9 cellular contexts compared by ENCODE assay signal in the genomic region with DNA sequence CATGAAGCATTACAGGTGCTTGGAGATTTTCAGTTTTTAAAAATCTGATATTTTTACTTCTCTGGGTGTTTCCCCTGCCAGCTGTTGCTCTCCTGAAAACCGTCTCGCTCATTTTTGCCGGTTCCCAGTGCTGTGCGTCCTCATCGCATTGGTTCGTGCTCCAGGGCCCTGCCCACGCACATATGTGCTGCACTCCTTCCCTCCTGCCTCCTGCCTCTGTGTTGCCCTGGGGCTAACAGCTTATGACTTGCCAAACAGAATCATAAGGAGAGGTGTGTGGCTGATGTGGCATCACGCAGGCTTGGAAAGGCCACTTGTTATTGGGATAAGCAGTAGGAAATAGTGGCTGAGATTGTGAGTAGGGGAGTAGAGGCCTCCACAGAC. TPM values are rescaled to one million over a fixed set of nuclear protein-coding genes. Genes with fewer than 3 reads are reported as not detected.
DNase-seq lines count a peak whose midpoint lies in the region; TF ChIP-seq lines count a peak whose summit lies in the region.
"Had no signal": no experiment of that assay in that cellular context is flagged by ENCODE, and none has a peak within 500 bp of the region (broad histone marks: within the 10 kb centered on the region; RNA-seq: fewer than 3 reads in every experiment).

No MANE protein-coding gene starts in this region.

- TF ChIP-seq CTCF in Calu3 (IDR thresholded peaks at IDR 0.05; ENCODE audit: unreplicated experiment) (no peak), transverse colon (IDR thresholded peaks at IDR 0.05) (no peak)

- in situ Hi-C loops in transverse colon (cut with MboI; ENCODE audit: low pct_ligation_motif_present in 1 of 4, low pct_unique_long_range_greater_than_20kb in 1 of 4, low sequenced_read_pairs in 3 of 4): no loop called here

- H3K4me1 Mint-ChIP-seq in activated naive CD4-positive, alpha-beta T cell treated with anti-CD3 and anti-CD28 coated beads, Interleukin-2, amount 50 U/mL, for 24 hours: peaks cover 34% of the 10 kb centered on the region
- peaks cover 40% of the 10 kb centered on the region for H3K4me1 Mint-ChIP-seq in Calu3 (ENCODE audit: low read depth, unreplicated experiment)

- peak overlapping the region; percentile 2 for H3K27ac Mint-ChIP-seq in activated naive CD4-positive, alpha-beta T cell treated with anti-CD3 and anti-CD28 coated beads, Interleukin-2, amount 50 U/mL, for 24 hours
- H3K27ac Mint-ChIP-seq in Calu3 (ENCODE audit: unreplicated experiment): no peak overlapping the region

- no peak overlapping the region; the same call in 1 of the 2 replicates for H3K9ac ChIP-seq in iPS-20b (ENCODE audit: low read depth, low read length)

- 85 to 86% methylated on average over 8 of the region's 8 CpGs for WGBS in transverse colon (ENCODE audit: low coverage in 1 of 2), 2 donors

- H3K27me3 Mint-ChIP-seq in activated naive CD4-positive, alpha-beta T cell treated with anti-CD3 and anti-CD28 coated beads, Interleukin-2, amount 50 U/mL, for 24 hours: peaks cover 3% of the 10 kb centered on the region
- H3K27me3 Mint-ChIP-seq in Calu3 (ENCODE audit: unreplicated experiment): no peaks in the 10 kb centered on the region

- peak; percentile 63 for DNase-seq in stimulated activated CD4-positive, alpha-beta T cell treated with anti-CD3 and anti-CD28 coated beads, Interleukin-15, amount 100 ng/mL, for 24 hours
- no peak for DNase-seq in stimulated activated CD4-positive, alpha-beta T cell treated with anti-CD3 and anti-CD28 coated beads, Interleukin-4, amount 100 ng/mL, for 1 hour
- no peak for DNase-seq in amygdala (lab: John Stamatoyannopoulos, UW)
- no peak for DNase-seq in Calu3
- DNase-seq in DMS153 (lab: John Stamatoyannopoulos, UW): no peak
- DNase-seq in transverse colon: no peak
- DNase-seq: NCI-H446 treated with DMSO at 0.1 percent for 48 hours had no signal

- peaks cover 32% of the 10 kb centered on the region for H3K27me3 ChIP-seq in iPS-20b (ENCODE audit: insufficient read depth, low read length)
- peaks cover 22% of the 10 kb centered on the region for H3K27me3 ChIP-seq in transverse colon

- H3K27ac ChIP-seq in iPS-20b (ENCODE audit: low read length) (no peak overlapping the region), transverse colon (no peak overlapping the region)

- H3K4me3 Mint-ChIP-seq in activated naive CD4-positive, alpha-beta T cell treated with anti-CD3 and anti-CD28 coated beads, Interleukin-2, amount 50 U/mL, for 24 hours: peak overlapping the region; percentile 34
- no peak overlapping the region for H3K4me3 Mint-ChIP-seq in Calu3 (ENCODE audit: low read depth, unreplicated experiment)

- no peaks in the 10 kb centered on the region for H3K36me3 ChIP-seq in iPS-20b (ENCODE audit: insufficient read depth, low read depth, low read length)
- no peaks in the 10 kb centered on the region for H3K36me3 ChIP-seq in transverse colon

- CTCF ChIA-PET in Calu3 (lab: Charles Lee): interaction anchor here (0.5 to 1.0 kb wide), 2 partner anchors 11 to 1177 kb away, joined by 3 to 8 read pairs; a partner anchor contains a TSS

- no peaks in the 10 kb centered on the region for H3K9me3 Mint-ChIP-seq in activated naive CD4-positive, alpha-beta T cell treated with anti-CD3 and anti-CD28 coated beads, Interleukin-2, amount 50 U/mL, for 24 hours
- H3K9me3 Mint-ChIP-seq in Calu3 (ENCODE audit: low read depth, unreplicated experiment): peaks cover 2% of the 10 kb centered on the region

- H3K4me1 ChIP-seq in iPS-20b (ENCODE audit: insufficient read depth, low read length) (no peaks in the 10 kb centered on the region), transverse colon (peaks cover 0 to 8% (median 2%) of the 10 kb centered on the region in 4 donors)

- H3K4me3 ChIP-seq in iPS-20b (ENCODE audit: low read length): peak overlapping the region; percentile 62; the same call in 1 of the 2 replicates
- no peak overlapping the region for H3K4me3 ChIP-seq in transverse colon

- BruUV-seq in Calu3 (replicated peaks; lab: Mats Ljungman, UMichigan): no TSS peak

- H3K9me3 ChIP-seq in iPS-20b (ENCODE audit: insufficient read depth, low read depth, low read length): no peaks in the 10 kb centered on the region
- H3K9me3 ChIP-seq in transverse colon: no peaks in the 10 kb centered on the region

- no peak for TF ChIP-seq EP300 in transverse colon (IDR thresholded peaks at IDR 0.05; ENCODE audit: low read depth)

- no peaks in the 10 kb centered on the region for H3K36me3 Mint-ChIP-seq in activated naive CD4-positive, alpha-beta T cell treated with anti-CD3 and anti-CD28 coated beads, Interleukin-2, amount 50 U/mL, for 24 hours
- peaks cover 17% of the 10 kb centered on the region for H3K36me3 Mint-ChIP-seq in Calu3 (ENCODE audit: insufficient read depth, unreplicated experiment)

- no peak for TF ChIP-seq POLR2A in transverse colon (IDR thresholded peaks at IDR 0.05)

- intact Hi-C loops in Calu3 (cut with micrococcal nuclease; ENCODE audit: unreplicated experiment): no loop called here
- intact Hi-C loops in transverse colon (cut with DNase I; ENCODE audit: low total_unique reads): no loop called here

RNA-seq across cellular contexts. Expression of a gene that starts 53.4 kb away (rescaled TPM):
- 24.2 and 27.8 TPM in 2 replicates for total RNA-seq in Calu3 (2022)
- 10 to 100 TPM in 3 of 4 donors, 1 to 10 TPM in 1; 9.0 to 21.1 (median 16.1) TPM for total RNA-seq in transverse colon

RNA-seq across cellular contexts. Expression of a gene that starts 53.6 kb away (rescaled TPM):
- 33.0 and 35.5 TPM in 2 replicates for total RNA-seq in Calu3 (2022)
- total RNA-seq in transverse colon: 10 to 100 TPM; 30.4 to 43.6 (median 38.2) TPM

RNA-seq across cellular contexts. Expression of a gene that starts 54.5 kb away (rescaled TPM):
- 75.8 and 82.9 TPM in 2 replicates for total RNA-seq in Calu3 (2022)
- 10 to 100 TPM in 3 of 4 donors, 1 to 10 TPM in 1; 7.2 to 89.4 (median 45.7) TPM for total RNA-seq in transverse colon
